In genomic region chr1:53293123-53293522, GRCh38 we compare ENCODE assay signal across 12 cellular contexts. TPM values are rescaled to one million over a fixed set of nuclear protein-coding genes. Genes with fewer than 3 reads are reported as not detected.
DNase-seq lines count a peak whose midpoint lies in the region; ATAC-seq and TF ChIP-seq lines count a peak whose summit lies in the region.
"Had no signal": no experiment of that assay in that cellular context is flagged by ENCODE, and none has a peak within 500 bp of the region (broad histone marks: within the 10 kb centered on the region; RNA-seq: fewer than 3 reads in every experiment).

No MANE protein-coding gene starts in this region.

- no peak overlapping the region for H2BK5ac ChIP-seq in IMR-90 (ENCODE audit: low read depth, low read length, poor library complexity, severe bottlenecking)

- H3K4me2 ChIP-seq in IMR-90 (ENCODE audit: low read depth, low read length), result no peak overlapping the region
- H3K4me2 ChIP-seq: A549 had no signal

- no peak overlapping the region for H2BK20ac ChIP-seq in IMR-90 (ENCODE audit: low read depth, low read length)

- ATAC-seq in IMR-90 (ENCODE audit: low read depth), result no peak
- peak; percentile 40 for ATAC-seq in sciatic nerve
- ATAC-seq in mucosa of descending colon, result no peak
- no peak for ATAC-seq in GM21576 (IDR thresholded peaks at IDR 0.05; ENCODE audit: unreplicated experiment)
- ATAC-seq in WTC11, result no peak
- ATAC-seq: A549, left lung had no signal

- POLR2A ChIA-PET in IMR-90 (lab: Charles Lee; ENCODE audit: unreplicated experiment), result no interaction called here
- POLR2A ChIA-PET in WTC11 (lab: Charles Lee), result interaction anchor here (0.7 kb wide), 1 partner anchor 706 kb away, joined by 3 read pairs; no protein-coding TSS in a partner anchor

- H3K27ac ChIP-seq in IMR-90 (ENCODE audit: insufficient read depth, low read length) (no peak overlapping the region), ascending aorta (peak overlapping the region; percentile 80 to 82)
- H3K27ac ChIP-seq: left lung had no signal

- H3K27me3 ChIP-seq in IMR-90 (ENCODE audit: control insufficient read depth, insufficient read depth, low read length) (no peaks in the 10 kb centered on the region), ascending aorta (no peaks in the 10 kb centered on the region)
- H3K27me3 ChIP-seq: esophagus squamous epithelium, left lung had no signal

- no TSS peak for BruUV-seq in IMR-90 (replicated peaks; lab: Mats Ljungman, UMichigan)

- TF ChIP-seq CTCF in IMR-90 (conservative IDR thresholded peaks at IDR 0.05; ENCODE audit: low read depth, low read length) (no peak), ascending aorta (IDR thresholded peaks at IDR 0.05) (no peak), mucosa of descending colon (IDR thresholded peaks at IDR 0.05) (no peak), WTC11 (IDR thresholded peaks at IDR 0.05) (no peak)

- H3K9me3 Mint-ChIP-seq in activated CD4-positive, alpha-beta T cell treated with anti-CD3 and anti-CD28 coated beads, Interleukin-2, amount 10 ng/mL, durations not matched to agents 24 days and 14 days, result no peaks in the 10 kb centered on the region
- H3K9me3 Mint-ChIP-seq in WTC11, result no peaks in the 10 kb centered on the region

- DNase-seq in activated CD4-positive, alpha-beta T cell treated with anti-CD3 and anti-CD28 coated beads, Interleukin-2, amount 10 ng/mL, durations not matched to agents 24 days and 14 days, result peak; percentile 64
- no peak for DNase-seq in activated CD4-positive, alpha-beta T cell treated with anti-CD3 and anti-CD28 coated beads for 48 hours
- DNase-seq in IMR-90 (no peak), ascending aorta (ENCODE audit: low spot score in 2 of 2) (peak; percentile 14 to 85), sciatic nerve (ENCODE audit: low spot score) (no peak), mucosa of descending colon (no peak), WTC11 (ENCODE audit: low spot score) (no peak)
- DNase-seq: esophagus squamous epithelium, left lung, NCI-H2081 treated with DMSO at 0.1 percent for 48 hours had no signal

- peaks cover 12% of the 10 kb centered on the region for H3K36me3 Mint-ChIP-seq in activated CD4-positive, alpha-beta T cell treated with anti-CD3 and anti-CD28 coated beads, Interleukin-2, amount 10 ng/mL, durations not matched to agents 24 days and 14 days (ENCODE audit: low read depth)
- H3K36me3 Mint-ChIP-seq in WTC11, result peaks cover 18% of the 10 kb centered on the region; the same call in 1 of the 2 replicates

- H2AFZ ChIP-seq in IMR-90 (replicated peaks; ENCODE audit: low read length, poor library complexity), result peak overlapping the region; percentile 47

- intact Hi-C loops in activated CD4-positive, alpha-beta T cell treated with anti-CD3 and anti-CD28 coated beads, Interleukin-2, amount 10 ng/mL, durations not matched to agents 24 days and 14 days (cut with micrococcal nuclease), result loop anchor here (5.0 kb wide), 2 partner anchors 46 to 99 kb away; no protein-coding TSS in a partner anchor
- intact Hi-C loops in IMR-90 (cut with micrococcal nuclease), result no loop called here
- intact Hi-C loops in ascending aorta (cut with DNase I), result no loop called here
- intact Hi-C loops in sciatic nerve (cut with DNase I), result no loop called here
- intact Hi-C loops in mucosa of descending colon (cut with DNase I, micrococcal nuclease), result no loop called here

- H4K5ac ChIP-seq in IMR-90 (ENCODE audit: low read depth, low read length), result no peak overlapping the region

- H4K20me1 ChIP-seq in IMR-90 (ENCODE audit: insufficient read depth, low read length), result 0 out of 2 replicates have a peak, but pooled peaks cover 5% of the 10 kb centered on the region

- H3K9me3 ChIP-seq in IMR-90 (ENCODE audit: control insufficient read depth, insufficient read depth, low read length) (no peaks in the 10 kb centered on the region), ascending aorta (no peaks in the 10 kb centered on the region), mucosa of descending colon (no peaks in the 10 kb centered on the region)
- H3K9me3 ChIP-seq: A549, esophagus squamous epithelium, left lung had no signal

- no peak overlapping the region for H4K8ac ChIP-seq in IMR-90 (ENCODE audit: low read depth in 2 of 2, low read length in 2 of 2)

- no peak overlapping the region for H2BK120ac ChIP-seq in IMR-90 (ENCODE audit: low read depth, low read length)

- no peak overlapping the region for H2AK5ac ChIP-seq in IMR-90 (ENCODE audit: low read depth, low read length)

- H3K56ac ChIP-seq in IMR-90 (ENCODE audit: extremely low read depth, insufficient read depth, low read length), result no peak overlapping the region

- H3K18ac ChIP-seq in IMR-90 (ENCODE audit: low read depth, low read length), result no peak overlapping the region

- peaks cover 13% of the 10 kb centered on the region for H3K4me1 ChIP-seq in IMR-90 (ENCODE audit: control insufficient read depth, insufficient read depth, low read length)
- peaks cover 29 to 39% of the 10 kb centered on the region in 2 donors for H3K4me1 ChIP-seq in ascending aorta
- peaks cover 15% of the 10 kb centered on the region for H3K4me1 ChIP-seq in mucosa of descending colon (ENCODE audit: low read depth)

- no CpG with 5 or more reads among the region's 2 CpGs for WGBS in IMR-90 (ENCODE audit: extremely low coverage in 2 of 2, insufficient read length in 1 of 2), 2 experiments

- dilution Hi-C loops in IMR-90 (cut with HindIII; ENCODE audit: low sequenced_read_pairs, unreplicated experiment), result no loop called here

- peak overlapping the region; percentile 82 for H2AK9ac ChIP-seq in IMR-90 (replicated peaks; ENCODE audit: low read depth, low read length, poor library complexity)

- no peak overlapping the region; the same call in 1 of the 2 replicates for H3K23ac ChIP-seq in IMR-90 (ENCODE audit: low read depth, low read length)

- peaks cover 8 to 10% of the 10 kb centered on the region in 2 experiments; a peak in 2 of 4 replicates for H3K79me1 ChIP-seq in IMR-90 (ENCODE audit: low read depth in 1 of 2, low read length in 2 of 2)

- in situ Hi-C loops in IMR-90 (cut with MboI; ENCODE audit: low sequenced_read_pairs), result no loop called here

- TF ChIP-seq RAD21 in IMR-90 (IDR thresholded peaks at IDR 0.05; ENCODE audit: low read length), result no peak

- TF ChIP-seq POLR2A in IMR-90 (IDR thresholded peaks at IDR 0.05; ENCODE audit: low read depth, low read length), result no peak

- no peak overlapping the region for H4K91ac ChIP-seq in IMR-90 (ENCODE audit: insufficient read depth, low read depth, low read length)

- H2BK15ac ChIP-seq in IMR-90 (ENCODE audit: low read depth, low read length), result no peak overlapping the region

- no peak overlapping the region for H3K4me3 ChIP-seq in IMR-90 (ENCODE audit: insufficient read depth, low read depth, low read length)
- H3K4me3 ChIP-seq in ascending aorta, result no peak overlapping the region
- H3K4me3 ChIP-seq in mucosa of descending colon, result no peak overlapping the region
- H3K4me3 ChIP-seq: A549, esophagus squamous epithelium, left lung had no signal

- H3K36me3 ChIP-seq in IMR-90 (ENCODE audit: control insufficient read depth, insufficient read depth, low read length), result peaks cover 2% of the 10 kb centered on the region; the same call in 1 of the 2 replicates
- no peaks in the 10 kb centered on the region for H3K36me3 ChIP-seq in ascending aorta
- H3K36me3 ChIP-seq in mucosa of descending colon (ENCODE audit: low read depth), result no peaks in the 10 kb centered on the region

- H3K4ac ChIP-seq in IMR-90 (ENCODE audit: low read depth, low read length), result no peak overlapping the region

- 0 out of 2 replicates have a peak overlapping the region, but pooled peaks have one; percentile 26 for H3K14ac ChIP-seq in IMR-90 (replicated peaks; ENCODE audit: low read depth, low read length)

- no peaks in the 10 kb centered on the region for H3K27me3 Mint-ChIP-seq in activated CD4-positive, alpha-beta T cell treated with anti-CD3 and anti-CD28 coated beads, Interleukin-2, amount 10 ng/mL, durations not matched to agents 24 days and 14 days
- H3K27me3 Mint-ChIP-seq in WTC11 (ENCODE audit: low read depth), result no peaks in the 10 kb centered on the region

- H3K27ac Mint-ChIP-seq in activated CD4-positive, alpha-beta T cell treated with anti-CD3 and anti-CD28 coated beads, Interleukin-2, amount 10 ng/mL, durations not matched to agents 24 days and 14 days, result peak overlapping the region; percentile 53
- H3K27ac Mint-ChIP-seq in WTC11, result no peak overlapping the region

- peak overlapping the region; percentile 29 for H3K4me3 Mint-ChIP-seq in activated CD4-positive, alpha-beta T cell treated with anti-CD3 and anti-CD28 coated beads, Interleukin-2, amount 10 ng/mL, durations not matched to agents 24 days and 14 days
- H3K4me3 Mint-ChIP-seq in WTC11, result no peak overlapping the region

- H3K4me1 Mint-ChIP-seq in activated CD4-positive, alpha-beta T cell treated with anti-CD3 and anti-CD28 coated beads, Interleukin-2, amount 10 ng/mL, durations not matched to agents 24 days and 14 days, result peaks cover 41% of the 10 kb centered on the region
- peaks cover 23% of the 10 kb centered on the region for H3K4me1 Mint-ChIP-seq in WTC11

- peaks cover 8% of the 10 kb centered on the region for H3K9me1 ChIP-seq in IMR-90 (ENCODE audit: insufficient read depth, low read length)

- CTCF ChIA-PET in IMR-90 (lab: Yijun Ruan, JAX) (interaction anchor here (0.9 kb wide), 1 partner anchor 20 kb away, joined by 3 read pairs; no protein-coding TSS in a partner anchor), WTC11 (lab: Charles Lee) (interaction anchor here (1.0 kb wide), 1 partner anchor 15 kb away, joined by 3 read pairs; no protein-coding TSS in a partner anchor)

- H3K9ac ChIP-seq in IMR-90 (ENCODE audit: low read depth, low read length), result no peak overlapping the region

TF ChIP-seq in WTC11, 78 proteins besides CTCF, POLR2A, EP300 and RAD21 (continues in another document):
- TF ChIP-seq RORB (CRISPR knock-in tag; IDR thresholded peaks at IDR 0.05) (no peak), TP53 (CRISPR knock-in tag; IDR thresholded peaks at IDR 0.05) (no peak), CREB1 (CRISPR knock-in tag; IDR thresholded peaks at IDR 0.05) (no peak)

RNA-seq across cellular contexts. Expression of gene LRP8, which starts 34.7 kb away (rescaled TPM):
- 76.8 and 81.6 TPM in 2 replicates for total RNA-seq in activated CD4-positive, alpha-beta T cell treated with anti-CD3 and anti-CD28 coated beads, Interleukin-2, amount 10 ng/mL, durations not matched to agents 24 days and 14 days
- total RNA-seq in IMR-90 (2012; rRNA removed), result 11.1 and 12.0 TPM in 2 replicates
- 12.1 and 12.6 TPM in 2 replicates for polyA plus RNA-seq in IMR-90 (2012; rRNA removed)
- polyA plus RNA-seq in IMR-90 (2012; cell fraction: cytosol; rRNA removed), result 5.9 and 7.7 TPM in 2 replicates
- 40.5 and 54.0 TPM in 2 replicates for polyA plus RNA-seq in IMR-90 (2012; cell fraction: nucleus; rRNA removed; ENCODE audit: low replicate concordance)
- 10.0 TPM for total RNA-seq in ascending aorta
- 2.4 TPM for total RNA-seq in sciatic nerve
- total RNA-seq in mucosa of descending colon, result 1 to 10 TPM; 1.3 to 6.5 (median 1.4) TPM
- total RNA-seq in WTC11 (2021), result 61.9 to 69.5 TPM (median 66.6 TPM) in 3 replicates

RNA-seq across cellular contexts. Expression of gene MAGOH, which starts 54.8 kb away (rescaled TPM):
- total RNA-seq in activated CD4-positive, alpha-beta T cell treated with anti-CD3 and anti-CD28 coated beads, Interleukin-2, amount 10 ng/mL, durations not matched to agents 24 days and 14 days, result 96.4 and 107 TPM in 2 replicates
- total RNA-seq in IMR-90 (2012; rRNA removed) (3.8 and 26.4 TPM in 2 replicates), ascending aorta (10.9 TPM), sciatic nerve (31.7 TPM), mucosa of descending colon (10 to 100 TPM; 30.3 to 36.3 (median 34.9) TPM), WTC11 (2021) (57.8 to 58.4 TPM (median 57.9 TPM) in 3 replicates)
- polyA plus RNA-seq in IMR-90 (2012; rRNA removed), result 19.0 and 26.3 TPM in 2 replicates
- polyA plus RNA-seq in IMR-90 (2012; cell fraction: cytosol; rRNA removed), result 2.2 and 3.2 TPM in 2 replicates
- polyA plus RNA-seq in IMR-90 (2012; cell fraction: nucleus; rRNA removed; ENCODE audit: low replicate concordance), result 0.38 and 5.7 TPM in 2 replicates

Comparison
In these comparisons a context has a peak if more than half of its experiments do, and no peak if none do; other contexts are left out.
1. DNase-seq: peak in activated CD4-positive, alpha-beta T cell treated with anti-CD3 and anti-CD28 coated beads, Interleukin-2, amount 10 ng/mL, durations not matched to agents 24 days and 14 days (single experiment) and ascending aorta (2 of 2); none in activated CD4-positive, alpha-beta T cell treated with anti-CD3 and anti-CD28 coated beads for 48 hours (single experiment), IMR-90 (single experiment), sciatic nerve (single experiment), mucosa of descending colon (0 of 3) and WTC11 (single experiment).